22 cellular contexts compared by ENCODE assay signal in genomic region chr1:227070638-227071285, GRCh38.
A peak's percentile ranks its signal among the peaks of the same experiment; 100 is the strongest.
DNase-seq lines count a peak whose midpoint lies in the region; ATAC-seq, FAIRE-seq and TF ChIP-seq lines count a peak whose summit lies in the region.
"Had no signal": no experiment of that assay in that cellular context is flagged by ENCODE, and none has a peak within 500 bp of the region (broad histone marks: within the 10 kb centered on the region; RNA-seq: fewer than 3 reads in every experiment).

No MANE protein-coding gene starts in this region.

- ATAC-seq in HepG2 (no peak), right lobe of liver (no peak), upper lobe of left lung (ENCODE audit: low FRiP score in 2 of 2) (no peak), HG02938 (IDR thresholded peaks at IDR 0.05; ENCODE audit: unreplicated experiment) (no peak)

- H3K27me3 ChIP-seq in HepG2 (ENCODE audit: control insufficient read depth in 1 of 2, insufficient read depth in 2 of 2, low read length in 2 of 2): no peaks in the 10 kb centered on the region
- no peaks in the 10 kb centered on the region for H3K27me3 ChIP-seq in right lobe of liver
- no peaks in the 10 kb centered on the region for H3K27me3 ChIP-seq in upper lobe of left lung
- H3K27me3 ChIP-seq: SJCRH30 had no signal

- TF ChIP-seq CTCF in HepG2 (CRISPR knock-in tag; IDR thresholded peaks at IDR 0.05) (no peak), right lobe of liver (IDR thresholded peaks at IDR 0.05) (no peak), choroid plexus epithelial cell (conservative IDR thresholded peaks at IDR 0.05; ENCODE audit: low read depth, low read length) (no peak), glutamatergic neuron (IDR thresholded peaks at IDR 0.05; ENCODE audit: partially characterized antibody, unreplicated experiment) (no peak), upper lobe of left lung (IDR thresholded peaks at IDR 0.05) (no peak)

- no TSS peak for BruUV-seq in HepG2 (replicated peaks; lab: Mats Ljungman, UMichigan)

- POLR2A ChIA-PET in HepG2 (lab: Yijun Ruan, JAX): no interaction called here

- H4K20me1 ChIP-seq in HepG2 (ENCODE audit: insufficient read depth, low read length): no peaks in the 10 kb centered on the region

- H3K27ac ChIP-seq in HepG2 (ENCODE audit: extremely low read length, insufficient read depth, low read length) (no peak overlapping the region), right lobe of liver (no peak overlapping the region), upper lobe of left lung (no peak overlapping the region)
- H3K27ac ChIP-seq: SJCRH30 had no signal

- no peaks in the 10 kb centered on the region for H3K27me3 Mint-ChIP-seq in glutamatergic neuron (ENCODE audit: unreplicated experiment)
- H3K27me3 Mint-ChIP-seq: IgD-negative memory B cell had no signal

- no peak overlapping the region for H3K27ac Mint-ChIP-seq in glutamatergic neuron (ENCODE audit: unreplicated experiment)
- H3K27ac Mint-ChIP-seq: B cell, CD14-positive monocyte, IgD-negative memory B cell had no signal

- H3K79me2 ChIP-seq in HepG2 (ENCODE audit: insufficient read depth, low read length): no peaks in the 10 kb centered on the region

- H3K4me1 Mint-ChIP-seq in glutamatergic neuron (ENCODE audit: low read depth, unreplicated experiment): peaks cover 3% of the 10 kb centered on the region
- H3K4me1 Mint-ChIP-seq: B cell, CD14-positive monocyte had no signal

- in situ Hi-C loops in HepG2 (cut with HindIII; ENCODE audit: extremely low pct_ligation_motif_present, low pct_unique_long_range_greater_than_20kb): no loop called here

- peak overlapping the region; percentile 30 for H3K4me3 Mint-ChIP-seq in glutamatergic neuron (ENCODE audit: unreplicated experiment)
- H3K4me3 Mint-ChIP-seq: B cell, CD14-positive monocyte, IgD-negative memory B cell had no signal

- H3K9ac ChIP-seq in HepG2 (ENCODE audit: insufficient read depth, low read depth, low read length): no peak overlapping the region

- FAIRE-seq in HepG2 (lab: Jason Lieb, UNC): no peak
- FAIRE-seq: GM19239, HTR-8/SVneo, RCC 7860 had no signal

- DNase-seq in HepG2 (ENCODE audit: low spot score) (no peak), right lobe of liver (no peak), OCI-M1 (lab: John Stamatoyannopoulos, UW) (peak; percentile 68), choroid plexus epithelial cell (ENCODE audit: low read depth) (peak; percentile 18), glutamatergic neuron (no peak), retina (no peak), upper lobe of left lung (no peak)
- DNase-seq: GF-D8; Karpas-422; NCI-H1694; NCI-H2081 treated with DMSO at 0.1 percent for 48 hours; NCI-H446 treated with DMSO at 0.1 percent for 48 hours; NK-92 treated with Interleukin-12 subunit alpha and Interleukin-12 subunit beta, amount 100 ng/mL, for 24 hours; SJCRH30 had no signal

- TF ChIP-seq RAD21 in HepG2 (CRISPR knock-in tag; IDR thresholded peaks at IDR 0.05): no peak

- no peak overlapping the region for H3K4me3 ChIP-seq in HepG2 (replicated peaks in 1 of 3; ENCODE audit: insufficient read depth in 1 of 3, low read depth in 2 of 3, low read length in 3 of 3)
- no peak overlapping the region for H3K4me3 ChIP-seq in right lobe of liver
- no peak overlapping the region for H3K4me3 ChIP-seq in choroid plexus epithelial cell (ENCODE audit: low read depth, low read length)
- H3K4me3 ChIP-seq in upper lobe of left lung: no peak overlapping the region
- H3K4me3 ChIP-seq: HAP-1, SJCRH30 had no signal

- H3K9me3 ChIP-seq in HepG2 (ENCODE audit: low read length): no peaks in the 10 kb centered on the region
- H3K9me3 ChIP-seq in right lobe of liver: no peaks in the 10 kb centered on the region
- H3K9me3 ChIP-seq in upper lobe of left lung: no peaks in the 10 kb centered on the region
- H3K9me3 ChIP-seq: HAP-1, SJCRH30 had no signal

- H3K4me1 ChIP-seq in HepG2 (ENCODE audit: insufficient read depth, low read length) (no peaks in the 10 kb centered on the region), right lobe of liver (no peaks in the 10 kb centered on the region), upper lobe of left lung (no peaks in the 10 kb centered on the region)
- H3K4me1 ChIP-seq: SJCRH30 had no signal

- no peak overlapping the region for H3K4me2 ChIP-seq in HepG2 (ENCODE audit: low read depth, low read length)

- H3K36me3 ChIP-seq in HepG2 (replicated peaks in 1 of 2; ENCODE audit: control insufficient read depth in 1 of 2, insufficient read depth in 2 of 2, low read length in 2 of 2) (peaks cover 2 to 21% of the 10 kb centered on the region in 2 experiments; a peak in 1 of 5 replicates), right lobe of liver (peaks cover 0 to 10% (median 5%) of the 10 kb centered on the region in 4 donors), upper lobe of left lung (peaks cover 0 to 32% (median 0%) of the 10 kb centered on the region in 4 donors)

- CTCF ChIA-PET in HepG2 (lab: Yijun Ruan, JAX; ENCODE audit: low intra/inter-chr PET ratio, low total read pairs): no interaction called here

- H2AFZ ChIP-seq in HepG2 (ENCODE audit: low read length): no peak overlapping the region

- no peaks in the 10 kb centered on the region for H3K36me3 Mint-ChIP-seq in glutamatergic neuron (ENCODE audit: unreplicated experiment)
- H3K36me3 Mint-ChIP-seq: CD14-positive monocyte, IgD-negative memory B cell had no signal

- no peaks in the 10 kb centered on the region for H3K9me3 Mint-ChIP-seq in glutamatergic neuron (ENCODE audit: unreplicated experiment)
- H3K9me3 Mint-ChIP-seq: CD14-positive monocyte, IgD-negative memory B cell had no signal

- WGBS in HepG2 (ENCODE audit: low lambda C conversion rate): 95% methylated on average over 4 of the region's 4 CpGs
- 39% methylated on average over 4 of the region's 4 CpGs for WGBS in right lobe of liver (ENCODE audit: insufficient coverage, low coverage, low lambda C conversion rate, missing lambda C conversion rate)
- WGBS in upper lobe of left lung, 2 donors: 56 to 93% methylated on average over 4 of the region's 4 CpGs

- TF ChIP-seq EP300 in HepG2 (IDR thresholded peaks at IDR 0.05; ENCODE audit: low read depth in 2 of 2, low read length in 2 of 2): no peak
- TF ChIP-seq EP300 in HepG2 (CRISPR knock-in tag; IDR thresholded peaks at IDR 0.05; ENCODE audit: borderline replicate concordance): no peak
- no peak for TF ChIP-seq EP300 in upper lobe of left lung (IDR thresholded peaks at IDR 0.05)

- TF ChIP-seq POLR2A in HepG2 (IDR thresholded peaks at IDR 0.05; ENCODE audit: insufficient read depth in 1 of 2, low read depth in 2 of 2, low read length in 2 of 2) (no peak), right lobe of liver (IDR thresholded peaks at IDR 0.05) (no peak), upper lobe of left lung (IDR thresholded peaks at IDR 0.05) (no peak)

- intact Hi-C loops in HepG2 (cut with micrococcal nuclease; ENCODE audit: unreplicated experiment) (no loop called here), right lobe of liver (cut with DNase I) (no loop called here)

TF ChIP-seq in HepG2, 621 proteins besides CTCF, POLR2A, EP300 and RAD21:
- TF ChIP-seq ZNF543 (CRISPR knock-in tag; IDR thresholded peaks at IDR 0.05): no peak
- TF ChIP-seq U2AF1 (optimal IDR thresholded peaks at IDR 0.05; ENCODE audit: low read depth, low read length): no peak
- peak; percentile 53; the same call in 1 of the 2 replicates for TF ChIP-seq CEBPB (IDR thresholded peaks at IDR 0.05; ENCODE audit: borderline replicate concordance, low read depth, low read length)
- no peak for TF ChIP-seq KDM3A (CRISPR knock-in tag; IDR thresholded peaks at IDR 0.05; ENCODE audit: low read depth)
- TF ChIP-seq REL (CRISPR knock-in tag; conservative IDR thresholded peaks at IDR 0.05): no peak
- TF ChIP-seq ZNF7 (CRISPR knock-in tag; IDR thresholded peaks at IDR 0.05): no peak
- no peak for TF ChIP-seq ZBED4 (CRISPR knock-in tag; IDR thresholded peaks at IDR 0.05; ENCODE audit: borderline replicate concordance)
- no peak for TF ChIP-seq SNAI1 (CRISPR knock-in tag; IDR thresholded peaks at IDR 0.05; ENCODE audit: borderline replicate concordance)
TF ChIP-seq in HepG2: peak in this region for 1.

Comparison
In these comparisons a context has a peak if more than half of its experiments do, and no peak if none do; other contexts are left out.
1. DNase-seq: peak in OCI-M1 (single experiment) and choroid plexus epithelial cell (single experiment); none in HepG2 (single experiment), right lobe of liver (0 of 3), glutamatergic neuron (single experiment), retina (single experiment) and upper lobe of left lung (0 of 2).